In genomic region chr7:29957521-29957920, GRCh38 we compare ENCODE assay signal across 16 cellular contexts. TPM values are rescaled to one million over a fixed set of nuclear protein-coding genes. Genes with fewer than 3 reads are reported as not detected.
A peak's percentile ranks its signal among the peaks of the same experiment; 100 is the strongest.
DNase-seq lines count a peak whose midpoint lies in the region; ATAC-seq and TF ChIP-seq lines count a peak whose summit lies in the region.
"Had no signal": no experiment of that assay in that cellular context is flagged by ENCODE, and none has a peak within 500 bp of the region (broad histone marks: within the 10 kb centered on the region; RNA-seq: fewer than 3 reads in every experiment).

No MANE protein-coding gene starts in this region.

- H2BK5ac ChIP-seq in mesenchymal stem cell (ENCODE audit: low read depth, low read length, poor library complexity, severe bottlenecking), result no peak overlapping the region

- H3K4ac ChIP-seq in mesenchymal stem cell (ENCODE audit: low read depth in 1 of 2, low read length in 2 of 2), result no peak overlapping the region

- H3K4me2 ChIP-seq in mesenchymal stem cell (ENCODE audit: low read length, poor library complexity, severe bottlenecking) (no peak overlapping the region), hepatocyte (no peak overlapping the region)
- H3K4me2 ChIP-seq: PC-9 had no signal

- H3K4me1 Mint-ChIP-seq in stimulated activated naive CD8-positive, alpha-beta T cell treated with anti-CD3 and anti-CD28 coated beads, Interleukin-15, amount 100 ng/mL, for 72 hours, result peaks cover 32% of the 10 kb centered on the region
- H3K4me1 Mint-ChIP-seq in HFFc6 (ENCODE audit: low read depth), result peaks cover 9% of the 10 kb centered on the region

- H4K20me1 ChIP-seq in hepatocyte (ENCODE audit: insufficient read depth, poor library complexity, severe bottlenecking), result no peaks in the 10 kb centered on the region

- H3K9me2 ChIP-seq in hepatocyte (replicated peaks; ENCODE audit: insufficient read depth), result no peaks in the 10 kb centered on the region

- H3K27me3 Mint-ChIP-seq in stimulated activated naive CD8-positive, alpha-beta T cell treated with anti-CD3 and anti-CD28 coated beads, Interleukin-15, amount 100 ng/mL, for 72 hours, result no peaks in the 10 kb centered on the region
- H3K27me3 Mint-ChIP-seq in HFFc6 (ENCODE audit: insufficient read depth), result no peaks in the 10 kb centered on the region; the same call in 1 of the 2 replicates

- peaks cover 46% of the 10 kb centered on the region for H3K79me1 ChIP-seq in mesenchymal stem cell (replicated peaks; ENCODE audit: low read length, poor library complexity, severe bottlenecking)

- no peak overlapping the region for H3K4me3 Mint-ChIP-seq in stimulated activated naive CD8-positive, alpha-beta T cell treated with anti-CD3 and anti-CD28 coated beads, Interleukin-15, amount 100 ng/mL, for 72 hours
- H3K4me3 Mint-ChIP-seq in HFFc6, result no peak overlapping the region
- H3K4me3 Mint-ChIP-seq: CD8-positive, alpha-beta memory T cell had no signal

- no peak for TF ChIP-seq CTCF in hepatocyte (IDR thresholded peaks at IDR 0.05; ENCODE audit: poor library complexity)
- TF ChIP-seq CTCF in HFFc6 (IDR thresholded peaks at IDR 0.05), result no peak

- no peak overlapping the region for H3K4me3 ChIP-seq in adipocyte (ENCODE audit: low read length)
- H3K4me3 ChIP-seq in mesenchymal stem cell (ENCODE audit: insufficient read depth in 1 of 2, low read depth in 1 of 2, low read length in 2 of 2), result no peak overlapping the region
- no peak overlapping the region for H3K4me3 ChIP-seq in hepatocyte
- H3K4me3 ChIP-seq: GM23248, PC-9 had no signal

- no peak overlapping the region for H2BK120ac ChIP-seq in mesenchymal stem cell (ENCODE audit: low read depth, low read length)

- H3K23ac ChIP-seq in mesenchymal stem cell (ENCODE audit: low read length in 2 of 2), result no peak overlapping the region

- no peak for DNase-seq in stimulated activated naive CD8-positive, alpha-beta T cell treated with anti-CD3 and anti-CD28 coated beads, Interleukin-15, amount 100 ng/mL, for 72 hours
- DNase-seq in stimulated activated naive CD8-positive, alpha-beta T cell treated with anti-CD3 and anti-CD28 coated beads, Interleukin-15, Interleukin-2, amounts not matched to agents 100 U/mL and 50 U/mL, for 24 hours, result no peak
- DNase-seq in adipocyte (ENCODE audit: low read depth) (no peak), mesenchymal stem cell (no peak), hepatocyte (ENCODE audit: low spot score) (no peak), HFFc6 (no peak)
- DNase-seq in NK-92 treated with Interleukin-12 subunit alpha and Interleukin-12 subunit beta, amount 100 ng/mL, for 24 hours (lab: John Stamatoyannopoulos, UW), result no peak
- DNase-seq: CD8-positive, alpha-beta memory T cell; EL; HCEC 1CT; KG1; NCI-H2227 treated with DMSO at 0.1 percent for 48 hours; PC-9; SIG-M5 had no signal

- H3K9me3 ChIP-seq in adipocyte (ENCODE audit: control insufficient read depth, low read length) (no peaks in the 10 kb centered on the region), mesenchymal stem cell (ENCODE audit: control insufficient read depth, low read length) (no peaks in the 10 kb centered on the region), hepatocyte (ENCODE audit: low read depth) (no peaks in the 10 kb centered on the region)

- H3K27me3 ChIP-seq in adipocyte (replicated peaks; ENCODE audit: control insufficient read depth, insufficient read depth, low read length), result no peaks in the 10 kb centered on the region
- no peaks in the 10 kb centered on the region for H3K27me3 ChIP-seq in mesenchymal stem cell (ENCODE audit: control insufficient read depth in 1 of 2, insufficient read depth in 1 of 2, low read length in 2 of 2)
- no peaks in the 10 kb centered on the region for H3K27me3 ChIP-seq in hepatocyte

- H2AFZ ChIP-seq in mesenchymal stem cell (ENCODE audit: low read depth, low read length) (no peak overlapping the region), hepatocyte (no peak overlapping the region)
- H2AFZ ChIP-seq: GM23248, PC-9 had no signal

- peak overlapping the region; percentile 38 to 74 for H3K27ac Mint-ChIP-seq in stimulated activated naive CD8-positive, alpha-beta T cell treated with anti-CD3 and anti-CD28 coated beads, Interleukin-15, amount 100 ng/mL, for 72 hours
- H3K27ac Mint-ChIP-seq in HFFc6, result no peak overlapping the region

- H4K91ac ChIP-seq in mesenchymal stem cell (ENCODE audit: low read length), result no peak overlapping the region

- peaks cover 25% of the 10 kb centered on the region for H3K36me3 Mint-ChIP-seq in HFFc6 (ENCODE audit: low read depth)
- H3K36me3 Mint-ChIP-seq: CD8-positive, alpha-beta memory T cell had no signal

- H3K27ac ChIP-seq in mesenchymal stem cell (ENCODE audit: low read length, poor library complexity, severe bottlenecking) (no peak overlapping the region), hepatocyte (no peak overlapping the region)
- H3K27ac ChIP-seq: GM23248, PC-9, RWPE1 had no signal

- peaks cover 29% of the 10 kb centered on the region for H3K4me1 ChIP-seq in adipocyte (ENCODE audit: control insufficient read depth, insufficient read depth, low read length)
- peaks cover 9% of the 10 kb centered on the region for H3K4me1 ChIP-seq in mesenchymal stem cell (ENCODE audit: control insufficient read depth, insufficient read depth, low read depth, low read length)
- no peaks in the 10 kb centered on the region for H3K4me1 ChIP-seq in hepatocyte (ENCODE audit: insufficient read depth)

- peaks cover 22% of the 10 kb centered on the region for H3K79me2 ChIP-seq in hepatocyte

- H3K36me3 ChIP-seq in adipocyte (ENCODE audit: control insufficient read depth, insufficient read depth, low read length, severe bottlenecking) (peaks cover 22% of the 10 kb centered on the region), mesenchymal stem cell (ENCODE audit: control insufficient read depth in 1 of 2, insufficient read depth in 2 of 2, low read depth in 1 of 2, low read length in 2 of 2) (peaks cover 16 to 48% of the 10 kb centered on the region in 2 experiments), hepatocyte (replicated peaks; ENCODE audit: insufficient read depth, low read depth) (no peaks in the 10 kb centered on the region)

- no peak overlapping the region for H2BK12ac ChIP-seq in mesenchymal stem cell (ENCODE audit: low read length in 2 of 2)

- peak overlapping the region; percentile 16 for H3K9ac ChIP-seq in adipocyte (ENCODE audit: low read length)
- peak overlapping the region; percentile 17 for H3K9ac ChIP-seq in mesenchymal stem cell (ENCODE audit: low read length)
- H3K9ac ChIP-seq: GM23248 had no signal

- H3K9me3 Mint-ChIP-seq in stimulated activated naive CD8-positive, alpha-beta T cell treated with anti-CD3 and anti-CD28 coated beads, Interleukin-15, amount 100 ng/mL, for 72 hours, result no peaks in the 10 kb centered on the region
- H3K9me3 Mint-ChIP-seq in HFFc6, result no peaks in the 10 kb centered on the region
- H3K9me3 Mint-ChIP-seq: CD8-positive, alpha-beta memory T cell had no signal

- no peak overlapping the region for H4K8ac ChIP-seq in mesenchymal stem cell (ENCODE audit: low read length)

- H2BK15ac ChIP-seq in mesenchymal stem cell (ENCODE audit: low read depth, poor library complexity, severe bottlenecking), result no peak overlapping the region

- H3K18ac ChIP-seq in mesenchymal stem cell (ENCODE audit: low read depth in 1 of 2, low read length in 2 of 2), result no peak overlapping the region

- H2AK5ac ChIP-seq in mesenchymal stem cell (ENCODE audit: low read length, severe bottlenecking), result peak overlapping the region; percentile 32

- H3K14ac ChIP-seq in mesenchymal stem cell (ENCODE audit: low read length in 2 of 2), result no peak overlapping the region

- no peak for ATAC-seq in stimulated activated naive CD8-positive, alpha-beta T cell treated with anti-CD3 and anti-CD28 coated beads, Interleukin-15, amount 100 ng/mL, for 72 hours
- no peak for ATAC-seq in stimulated activated naive CD8-positive, alpha-beta T cell treated with anti-CD3 and anti-CD28 coated beads, Interleukin-15, Interleukin-2, amounts not matched to agents 100 U/mL and 50 U/mL, for 24 hours

- WGBS in mesenchymal stem cell, result 99% methylated on average over 4 of the region's 4 CpGs
- 96% methylated on average over 4 of the region's 4 CpGs for WGBS in hepatocyte (ENCODE audit: low lambda C conversion rate, missing lambda C conversion rate)

RNA-seq across cellular contexts. Expression of gene SCRN1, which starts 32.1 kb away (rescaled TPM):
- polyA plus RNA-seq in mesenchymal stem cell (2013, experiment 1 of 2), result 89.2 TPM
- polyA plus RNA-seq in mesenchymal stem cell (2013, experiment 2 of 2), result 86.9 TPM
- total RNA-seq in hepatocyte, result 71.2 and 73.5 TPM in 2 replicates
- 36.7 and 47.1 TPM in 2 replicates for polyA plus RNA-seq in hepatocyte
- 100 to 1,000 TPM; 137 to 168 (median 145) TPM for total RNA-seq in HFFc6 (2021; fragmentation: NEBNext Ultra II Directional; extraction: Animal tissue kit (Norgen Biotek cat#: 25700))
